ENCODE assay signal across 15 cellular contexts in genomic region chr1:244302889-244303609, GRCh38.
DNase-seq lines count a peak whose midpoint lies in the region; ATAC-seq, FAIRE-seq and TF ChIP-seq lines count a peak whose summit lies in the region.
"Had no signal": no experiment of that assay in that cellular context is flagged by ENCODE, and none has a peak within 500 bp of the region (broad histone marks: within the 10 kb centered on the region; RNA-seq: fewer than 3 reads in every experiment).

No MANE protein-coding gene starts in this region.

- H3K27ac ChIP-seq in colonic mucosa (no peak overlapping the region), mesenchymal stem cell (ENCODE audit: low read length, poor library complexity, severe bottlenecking) (no peak overlapping the region)
- H3K27ac ChIP-seq: dorsolateral prefrontal cortex had no signal

- no peak overlapping the region for H2BK15ac ChIP-seq in mesenchymal stem cell (ENCODE audit: low read depth, poor library complexity, severe bottlenecking)

- peak; percentile 26 for FAIRE-seq in HTR-8/SVneo (lab: Jason Lieb, UNC)

- ATAC-seq in HG03354 (IDR thresholded peaks at IDR 0.05; ENCODE audit: poor library complexity, severe bottlenecking, unreplicated experiment) (no peak), left lobe of liver (no peak), HG03571 (IDR thresholded peaks at IDR 0.05; ENCODE audit: unreplicated experiment) (no peak)
- ATAC-seq: CD8-positive, alpha-beta T cell had no signal

- H3K9me3 ChIP-seq in colonic mucosa: no peaks in the 10 kb centered on the region
- H3K9me3 ChIP-seq in mesenchymal stem cell (ENCODE audit: control insufficient read depth, low read length): no peaks in the 10 kb centered on the region

- H2AFZ ChIP-seq in mesenchymal stem cell (ENCODE audit: low read depth, low read length): no peak overlapping the region

- TF ChIP-seq CTCF in colonic mucosa (IDR thresholded peaks at IDR 0.05): no peak

- DNase-seq in AG20443 (ENCODE audit: low spot score) (peak; percentile 50), HTR-8/SVneo (ENCODE audit: insufficient read length, low spot score) (peak; percentile 69), colonic mucosa (peak; percentile 64), mesenchymal stem cell (peak; percentile 59), left lobe of liver (ENCODE audit: low spot score) (no peak), RPMI8226 (no peak)
- DNase-seq: activated T-cell treated with anti-CD3 and anti-CD28 coated beads, Interleukin-2, amount 50 U/mL, for 48 hours; CD8-positive, alpha-beta T cell; dorsolateral prefrontal cortex; left cardiac atrium; NCI-H2107; substantia nigra; T-helper 2 cell had no signal

- no peak overlapping the region for H4K91ac ChIP-seq in mesenchymal stem cell (ENCODE audit: low read length)

- peak overlapping the region in 1 of 2 experiments; percentile 57 for H3K14ac ChIP-seq in mesenchymal stem cell (ENCODE audit: low read length in 2 of 2)

- no peak overlapping the region for H2BK5ac ChIP-seq in mesenchymal stem cell (ENCODE audit: low read depth, low read length, poor library complexity, severe bottlenecking)

- no peak overlapping the region for H3K23ac ChIP-seq in mesenchymal stem cell (ENCODE audit: low read length in 2 of 2)

- peak overlapping the region; percentile 72 to 79 for H3K18ac ChIP-seq in mesenchymal stem cell (ENCODE audit: low read depth in 1 of 2, low read length in 2 of 2)

- H3K9ac ChIP-seq in colonic mucosa (ENCODE audit: low read depth in 2 of 2, low read length in 2 of 2) (no peak overlapping the region), mesenchymal stem cell (ENCODE audit: low read length) (no peak overlapping the region)

- no peak overlapping the region for H2BK120ac ChIP-seq in mesenchymal stem cell (ENCODE audit: low read depth, low read length)

- intact Hi-C loops in colonic mucosa (cut with DNase I): no loop called here

- H3K36me3 ChIP-seq in colonic mucosa (no peaks in the 10 kb centered on the region), mesenchymal stem cell (ENCODE audit: control insufficient read depth in 1 of 2, insufficient read depth in 2 of 2, low read depth in 1 of 2, low read length in 2 of 2) (no peaks in the 10 kb centered on the region)

- H3K4ac ChIP-seq in mesenchymal stem cell (ENCODE audit: low read depth in 1 of 2, low read length in 2 of 2): no peak overlapping the region

- peak overlapping the region; percentile 7 for H4K8ac ChIP-seq in mesenchymal stem cell (ENCODE audit: low read length)

- H2AK5ac ChIP-seq in mesenchymal stem cell (ENCODE audit: low read length, severe bottlenecking): no peak overlapping the region

- 54% methylated on average over 11 of the region's 11 CpGs for WGBS in mesenchymal stem cell

- H3K4me1 ChIP-seq in colonic mucosa (no peaks in the 10 kb centered on the region), mesenchymal stem cell (ENCODE audit: control insufficient read depth, insufficient read depth, low read depth, low read length) (peaks cover 9% of the 10 kb centered on the region)

- H3K27me3 ChIP-seq in colonic mucosa (no peaks in the 10 kb centered on the region), mesenchymal stem cell (ENCODE audit: control insufficient read depth in 1 of 2, insufficient read depth in 1 of 2, low read length in 2 of 2) (no peaks in the 10 kb centered on the region)
- H3K27me3 ChIP-seq: dorsolateral prefrontal cortex had no signal

- no peak overlapping the region for H3K4me2 ChIP-seq in mesenchymal stem cell (ENCODE audit: low read length, poor library complexity, severe bottlenecking)

- peak overlapping the region in 1 of 2 experiments; percentile 59 for H2BK12ac ChIP-seq in mesenchymal stem cell (ENCODE audit: low read length in 2 of 2)

- no peaks in the 10 kb centered on the region for H3K79me1 ChIP-seq in mesenchymal stem cell (replicated peaks; ENCODE audit: low read length, poor library complexity, severe bottlenecking)

- H3K4me3 ChIP-seq in colonic mucosa (no peak overlapping the region), mesenchymal stem cell (ENCODE audit: insufficient read depth in 1 of 2, low read depth in 1 of 2, low read length in 2 of 2) (no peak overlapping the region)
- H3K4me3 ChIP-seq: dorsolateral prefrontal cortex had no signal

Comparison
In these comparisons a context has a peak if more than half of its experiments do, and no peak if none do; other contexts are left out.
1. DNase-seq: peak in AG20443 (single experiment), HTR-8/SVneo (single experiment), colonic mucosa (single experiment) and mesenchymal stem cell (single experiment); none in left lobe of liver (single experiment) and RPMI8226 (single experiment).